17 cellular contexts compared by ENCODE assay signal in genomic region chr5:41009228-41009627, GRCh38.
DNase-seq lines count a peak whose midpoint lies in the region; ATAC-seq, FAIRE-seq and TF ChIP-seq lines count a peak whose summit lies in the region.
"Had no signal": no experiment of that assay in that cellular context is flagged by ENCODE, and none has a peak within 500 bp of the region (broad histone marks: within the 10 kb centered on the region; RNA-seq: fewer than 3 reads in every experiment).

No MANE protein-coding gene starts in this region.

- peak overlapping the region; percentile 38 for H2AFZ ChIP-seq in astrocyte (ENCODE audit: low read depth, low read length)
- H2AFZ ChIP-seq: hepatocyte had no signal

- H4K20me1 ChIP-seq in astrocyte (ENCODE audit: insufficient read depth, low read length) = no peaks in the 10 kb centered on the region
- H4K20me1 ChIP-seq: BLaER1 had no signal

- no peak overlapping the region for H3K27ac Mint-ChIP-seq in astrocyte (ENCODE audit: unreplicated experiment)
- H3K27ac Mint-ChIP-seq: naive thymus-derived CD8-positive, alpha-beta T cell had no signal

- H3K36me3 ChIP-seq in astrocyte (ENCODE audit: insufficient read depth, low read length) = no peaks in the 10 kb centered on the region
- H3K36me3 ChIP-seq: BLaER1, tibial nerve had no signal

- ATAC-seq in GM18861 (IDR thresholded peaks at IDR 0.05; ENCODE audit: unreplicated experiment) = no peak
- no peak for ATAC-seq in HG02798 (IDR thresholded peaks at IDR 0.05; ENCODE audit: poor library complexity, unreplicated experiment)
- no peak for ATAC-seq in HG02623 (IDR thresholded peaks at IDR 0.05; ENCODE audit: unreplicated experiment)
- ATAC-seq: naive thymus-derived CD8-positive, alpha-beta T cell had no signal

- no peaks in the 10 kb centered on the region for H3K4me1 Mint-ChIP-seq in astrocyte (ENCODE audit: low read depth, unreplicated experiment)
- H3K4me1 Mint-ChIP-seq: naive thymus-derived CD8-positive, alpha-beta T cell had no signal

- no peaks in the 10 kb centered on the region for H3K9me3 ChIP-seq in astrocyte (ENCODE audit: insufficient read depth, low read depth, low read length)
- H3K9me3 ChIP-seq: BLaER1 had no signal

- TF ChIP-seq CTCF in astrocyte (IDR thresholded peaks at IDR 0.05; ENCODE audit: insufficient read depth, low read depth, low read length) = no peak

- no peaks in the 10 kb centered on the region for H3K36me3 Mint-ChIP-seq in astrocyte (ENCODE audit: low read depth, unreplicated experiment)

- no peaks in the 10 kb centered on the region for H3K27me3 ChIP-seq in astrocyte (ENCODE audit: insufficient read depth, low read length)
- H3K27me3 ChIP-seq: BLaER1, hepatocyte, tibial nerve had no signal

- H3K27me3 Mint-ChIP-seq in astrocyte (ENCODE audit: low read depth, unreplicated experiment) = no peaks in the 10 kb centered on the region

- H3K4me2 ChIP-seq in astrocyte (ENCODE audit: low read length) = peak overlapping the region; percentile 9
- H3K4me2 ChIP-seq: BLaER1, hepatocyte had no signal

- no peaks in the 10 kb centered on the region for H3K79me2 ChIP-seq in astrocyte (ENCODE audit: insufficient read depth, low read length)
- H3K79me2 ChIP-seq: hepatocyte had no signal

- no peaks in the 10 kb centered on the region for H3K4me1 ChIP-seq in astrocyte (ENCODE audit: insufficient read depth, low read length)
- H3K4me1 ChIP-seq: BLaER1, tibial nerve had no signal

- intact Hi-C loops in posterior vena cava (cut with DNase I) = no loop called here

- H3K4me3 ChIP-seq in astrocyte (ENCODE audit: insufficient read depth, low read depth, low read length) = no peak overlapping the region
- H3K4me3 ChIP-seq: BLaER1, hepatocyte, tibial nerve had no signal

- DNase-seq in EH (ENCODE audit: low read depth) (peak; percentile 86), NCI-H460 (ENCODE audit: extremely low read depth, low read depth) (peak; percentile 26), astrocyte (ENCODE audit: low read depth) (no peak), kidney glomerular epithelial cell (lab: John Stamatoyannopoulos, UW) (peak; percentile 26), posterior vena cava (ENCODE audit: low spot score) (no peak)
- DNase-seq: activated CD4-positive, CD25-positive, alpha-beta regulatory T cell treated with anti-CD3 and anti-CD28 coated beads, Interleukin-2, amount 50 U/mL, for 72 hours; activated CD8-positive, alpha-beta memory T cell treated with anti-CD3 and anti-CD28 coated beads, Interleukin-2, amount 50 U/mL, for 48 hours; activated naive CD4-positive, alpha-beta T cell treated with anti-CD3 and anti-CD28 coated beads, Interleukin-2, amount 50 U/mL, for 16 hours; KG1; naive thymus-derived CD8-positive, alpha-beta T cell; NCI-H187 treated with DMSO at 0.1 percent for 48 hours had no signal

- H3K27ac ChIP-seq in astrocyte (ENCODE audit: low read depth, low read length) = no peak overlapping the region
- H3K27ac ChIP-seq: BLaER1, hepatocyte, tibial nerve had no signal

- no peak overlapping the region for H3K4me3 Mint-ChIP-seq in astrocyte (ENCODE audit: unreplicated experiment)
- H3K4me3 Mint-ChIP-seq: naive thymus-derived CD8-positive, alpha-beta T cell had no signal

- H3K9ac ChIP-seq in astrocyte (ENCODE audit: low read length) = no peak overlapping the region
- H3K9ac ChIP-seq: BLaER1 had no signal

- no peak for FAIRE-seq in astrocyte (lab: Jason Lieb, UNC)

- peaks cover 7% of the 10 kb centered on the region for H3K9me3 Mint-ChIP-seq in astrocyte (ENCODE audit: unreplicated experiment)

Comparison
In these comparisons a context has a peak if more than half of its experiments do, and no peak if none do; other contexts are left out.
1. DNase-seq: peak in EH (single experiment), NCI-H460 (single experiment) and kidney glomerular epithelial cell (single experiment); none in astrocyte (single experiment) and posterior vena cava (single experiment).